ENCODE assay signal across 10 cellular contexts in genomic region chr14:88044782-88045446, GRCh38. TPM values are rescaled to one million over a fixed set of nuclear protein-coding genes. Genes with fewer than 3 reads are reported as not detected.
DNase-seq lines count a peak whose midpoint lies in the region; ATAC-seq and TF ChIP-seq lines count a peak whose summit lies in the region.
"Had no signal": no experiment of that assay in that cellular context is flagged by ENCODE, and none has a peak within 500 bp of the region (broad histone marks: within the 10 kb centered on the region; RNA-seq: fewer than 3 reads in every experiment).

No MANE protein-coding gene starts in this region.

- in situ Hi-C loops in GM23248 (cut with MboI), result no loop called here

- H3K4me1 ChIP-seq in GM23248 (ENCODE audit: insufficient read depth), result no peaks in the 10 kb centered on the region

- DNase-seq in activated naive CD4-positive, alpha-beta T cell treated with anti-CD3 and anti-CD28 coated beads for 36 hours, result peak; percentile 20
- DNase-seq in activated naive CD4-positive, alpha-beta T cell treated with anti-CD3 and anti-CD28 coated beads, Interleukin-2, amount 50 U/mL, for 16 hours, result no peak
- DNase-seq in type B pancreatic cell (ENCODE audit: extremely low spot score, unreplicated experiment) (no peak), GM23248 (no peak), chondrocyte (ENCODE audit: low spot score) (no peak), HT-29 (ENCODE audit: low spot score) (no peak)
- DNase-seq: effector CD8-positive, alpha-beta T cell; kidney had no signal

- CTCF ChIA-PET in activated naive CD4-positive, alpha-beta T cell treated with anti-CD3 and anti-CD28 coated beads for 36 hours (lab: Charles Lee), result no interaction called here

- no peaks in the 10 kb centered on the region for H3K36me3 Mint-ChIP-seq in activated naive CD4-positive, alpha-beta T cell treated with anti-CD3 and anti-CD28 coated beads for 36 hours (ENCODE audit: low read depth)
- H3K36me3 Mint-ChIP-seq in activated T-helper 17 cell treated with anti-CD3 and anti-CD28 coated beads, Interleukin-2, amount 50 U/mL, for 72 hours (ENCODE audit: low read depth), result no peaks in the 10 kb centered on the region
- H3K36me3 Mint-ChIP-seq in type B pancreatic cell (no peaks in the 10 kb centered on the region), chondrocyte (ENCODE audit: low read depth) (no peaks in the 10 kb centered on the region)

- H3K27me3 ChIP-seq in GM23248 (replicated peaks; ENCODE audit: insufficient read depth), result no peaks in the 10 kb centered on the region

- TF ChIP-seq CTCF in type B pancreatic cell (conservative IDR thresholded peaks at IDR 0.05) (no peak), chondrocyte (IDR thresholded peaks at IDR 0.05) (no peak)

- H3F3A ChIP-seq in GM23248 (ENCODE audit: insufficient read depth), result no peaks in the 10 kb centered on the region

- H3K4me2 ChIP-seq in GM23248 (ENCODE audit: unreplicated experiment), result no peak overlapping the region

- H3K9me2 ChIP-seq in GM23248 (ENCODE audit: insufficient read depth), result no peaks in the 10 kb centered on the region

- no peaks in the 10 kb centered on the region for H3K79me2 ChIP-seq in GM23248 (ENCODE audit: insufficient read depth)

- H3K27ac ChIP-seq in GM23248, result no peak overlapping the region

- no peak overlapping the region for H3K4me3 ChIP-seq in GM23248

- no peaks in the 10 kb centered on the region for H4K20me1 ChIP-seq in GM23248 (ENCODE audit: insufficient read depth)

- no peaks in the 10 kb centered on the region for H3K27me3 Mint-ChIP-seq in activated naive CD4-positive, alpha-beta T cell treated with anti-CD3 and anti-CD28 coated beads for 36 hours (ENCODE audit: low read depth)
- H3K27me3 Mint-ChIP-seq in activated T-helper 17 cell treated with anti-CD3 and anti-CD28 coated beads, Interleukin-2, amount 50 U/mL, for 72 hours, result no peaks in the 10 kb centered on the region
- H3K27me3 Mint-ChIP-seq in type B pancreatic cell (peaks cover 15% of the 10 kb centered on the region), chondrocyte (ENCODE audit: low read depth) (peaks cover 4% of the 10 kb centered on the region)

- H3K9me3 ChIP-seq in GM23248 (ENCODE audit: low read depth), result no peaks in the 10 kb centered on the region

- H3K4me3 Mint-ChIP-seq in activated naive CD4-positive, alpha-beta T cell treated with anti-CD3 and anti-CD28 coated beads for 36 hours, result no peak overlapping the region
- H3K4me3 Mint-ChIP-seq in activated T-helper 17 cell treated with anti-CD3 and anti-CD28 coated beads, Interleukin-2, amount 50 U/mL, for 72 hours, result peak overlapping the region; percentile 59
- H3K4me3 Mint-ChIP-seq in type B pancreatic cell (no peak overlapping the region), chondrocyte (ENCODE audit: unreplicated experiment) (no peak overlapping the region)

- peaks cover 14% of the 10 kb centered on the region for H3K4me1 Mint-ChIP-seq in activated naive CD4-positive, alpha-beta T cell treated with anti-CD3 and anti-CD28 coated beads for 36 hours (ENCODE audit: low read depth)
- H3K4me1 Mint-ChIP-seq in activated T-helper 17 cell treated with anti-CD3 and anti-CD28 coated beads, Interleukin-2, amount 50 U/mL, for 72 hours, result peaks cover 21% of the 10 kb centered on the region
- H3K4me1 Mint-ChIP-seq in type B pancreatic cell (ENCODE audit: unreplicated experiment) (no peaks in the 10 kb centered on the region), chondrocyte (ENCODE audit: low read depth) (no peaks in the 10 kb centered on the region)

- H3K27ac Mint-ChIP-seq in activated naive CD4-positive, alpha-beta T cell treated with anti-CD3 and anti-CD28 coated beads for 36 hours, result peak overlapping the region; percentile 69
- peak overlapping the region; percentile 91 for H3K27ac Mint-ChIP-seq in activated T-helper 17 cell treated with anti-CD3 and anti-CD28 coated beads, Interleukin-2, amount 50 U/mL, for 72 hours
- H3K27ac Mint-ChIP-seq in type B pancreatic cell (peak overlapping the region; percentile 32), chondrocyte (ENCODE audit: unreplicated experiment) (no peak overlapping the region)

- H3K36me3 ChIP-seq in GM23248 (ENCODE audit: low read depth), result no peaks in the 10 kb centered on the region

- no peak overlapping the region for H2AFZ ChIP-seq in GM23248

- H3K9me3 Mint-ChIP-seq in activated naive CD4-positive, alpha-beta T cell treated with anti-CD3 and anti-CD28 coated beads for 36 hours, result no peaks in the 10 kb centered on the region
- H3K9me3 Mint-ChIP-seq in activated T-helper 17 cell treated with anti-CD3 and anti-CD28 coated beads, Interleukin-2, amount 50 U/mL, for 72 hours, result peaks cover 4% of the 10 kb centered on the region
- H3K9me3 Mint-ChIP-seq in type B pancreatic cell (no peaks in the 10 kb centered on the region), chondrocyte (ENCODE audit: low read depth) (no peaks in the 10 kb centered on the region)

- WGBS in GM23248 (ENCODE audit: low coverage in 1 of 2, low lambda C conversion rate in 2 of 2, missing lambda C conversion rate in 2 of 2), 2 experiments, result 47 to 56% methylated on average over 4 of the region's 4 CpGs

- intact Hi-C loops in activated naive CD4-positive, alpha-beta T cell treated with anti-CD3 and anti-CD28 coated beads for 36 hours (cut with micrococcal nuclease), result loop anchor here (1.0 kb wide), 2 partner anchors 16 to 39 kb away; no protein-coding TSS in a partner anchor

- no peak overlapping the region for H3K9ac ChIP-seq in GM23248

- ATAC-seq in HG03103 (IDR thresholded peaks at IDR 0.05; ENCODE audit: low read depth, unreplicated experiment), result peak; percentile 72
- peak; percentile 95 for ATAC-seq in activated T-helper 17 cell treated with anti-CD3 and anti-CD28 coated beads, Interleukin-2, amount 50 U/mL, for 72 hours (replicated peaks)

RNA-seq across cellular contexts. Expression of gene GPR65, which starts 40.0 kb away (rescaled TPM):
- total RNA-seq in activated naive CD4-positive, alpha-beta T cell treated with anti-CD3 and anti-CD28 coated beads for 36 hours, result 10 to 100 TPM; 10.4 to 11.1 TPM
- total RNA-seq in activated T-helper 17 cell treated with anti-CD3 and anti-CD28 coated beads, Interleukin-2, amount 50 U/mL, for 72 hours, result 10 to 100 TPM; 15.0 to 33.9 TPM
- not detected in 2 replicates for total RNA-seq in type B pancreatic cell (ENCODE audit: low replicate concordance)
- 0.13 and 0.22 TPM in 2 replicates for total RNA-seq in GM23248 (2014; rRNA removed; shearing (Covaris generic))
- 0.06 and 0.10 TPM in 2 replicates for polyA plus RNA-seq in GM23248 (2016; fragmentation: Nextera tagmentation; extraction: Ambion mirVana)
- total RNA-seq in chondrocyte, result not detected in 3 replicates
- total RNA-seq in HT-29 (2014; rRNA removed; shearing (Covaris generic)), result not detected in 2 replicates

RNA-seq across cellular contexts. Expression of gene GALC, which starts 51.9 kb away (rescaled TPM):
- total RNA-seq in activated naive CD4-positive, alpha-beta T cell treated with anti-CD3 and anti-CD28 coated beads for 36 hours, result 10 to 100 TPM; 11.2 to 12.7 TPM
- total RNA-seq in activated T-helper 17 cell treated with anti-CD3 and anti-CD28 coated beads, Interleukin-2, amount 50 U/mL, for 72 hours, result 10 to 100 TPM; 17.7 to 32.4 TPM
- 16.3 and 18.5 TPM in 2 replicates for total RNA-seq in type B pancreatic cell (ENCODE audit: low replicate concordance)
- total RNA-seq in GM23248 (2014; rRNA removed; shearing (Covaris generic)), result 20.9 and 24.0 TPM in 2 replicates
- polyA plus RNA-seq in GM23248 (2016; fragmentation: Nextera tagmentation; extraction: Ambion mirVana), result 13.1 TPM in 2 replicates
- 11.1 to 18.0 TPM (median 12.3 TPM) in 3 replicates for total RNA-seq in chondrocyte
- total RNA-seq in HT-29 (2014; rRNA removed; shearing (Covaris generic)), result not detected in 2 replicates

Comparison
In these comparisons a context has a peak if more than half of its experiments do, and no peak if none do; other contexts are left out.
1. RNA of gene GALC, which starts 51.9 kb away (total RNA-seq): 17.7 to 32.4 TPM in activated T-helper 17 cell treated with anti-CD3 and anti-CD28 coated beads, Interleukin-2, amount 50 U/mL, for 72 hours, 20.9 to 24.0 TPM in GM23248, 16.3 to 18.5 TPM in type B pancreatic cell, 11.2 to 12.7 TPM in activated naive CD4-positive, alpha-beta T cell treated with anti-CD3 and anti-CD28 coated beads for 36 hours and 11.1 to 18.0 TPM in chondrocyte; not detected in HT-29; every median in the first group is over 10 times any median in the second.